ENCODE assay signal across 17 cellular contexts in the genomic region with DNA sequence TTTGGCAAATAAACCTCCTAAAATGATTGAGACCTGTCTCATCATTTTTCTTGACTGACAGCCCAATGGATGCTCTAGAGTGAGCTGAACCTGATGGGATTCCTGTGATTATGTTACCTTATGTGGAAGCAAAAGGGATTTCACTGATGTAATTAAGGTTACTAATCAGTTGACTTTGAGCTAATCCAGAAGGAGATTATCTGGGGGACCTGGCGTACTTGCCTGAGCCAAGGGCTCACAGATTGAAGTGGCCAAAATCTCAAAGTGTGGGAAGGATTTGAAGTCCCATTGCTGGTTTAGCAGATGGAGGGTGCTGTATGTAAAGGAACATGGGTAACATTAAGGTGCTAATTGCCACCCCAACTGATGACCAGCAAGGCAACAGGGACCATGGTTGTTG.
A peak's percentile ranks its signal among the peaks of the same experiment; 100 is the strongest.
DNase-seq lines count a peak whose midpoint lies in the region; ATAC-seq and TF ChIP-seq lines count a peak whose summit lies in the region.
"Had no signal": no experiment of that assay in that cellular context is flagged by ENCODE, and none has a peak within 500 bp of the region (broad histone marks: within the 10 kb centered on the region; RNA-seq: fewer than 3 reads in every experiment).

No MANE protein-coding gene starts in this region.

- H3K9me3 ChIP-seq in neural cell (ENCODE audit: low read length): no peaks in the 10 kb centered on the region
- H3K9me3 ChIP-seq: A549 had no signal

- no peaks in the 10 kb centered on the region for H3K36me3 ChIP-seq in neural cell (ENCODE audit: insufficient read depth, low read length)

- intact Hi-C loops in left colon (cut with DNase I, micrococcal nuclease): no loop called here

- ATAC-seq in left colon: no peak
- no peak for ATAC-seq in HG03565 (IDR thresholded peaks at IDR 0.05; ENCODE audit: unreplicated experiment)
- ATAC-seq: A549, GM23338 had no signal

- no peaks in the 10 kb centered on the region for H3K9me2 ChIP-seq in neural cell (ENCODE audit: insufficient read depth, low read length)

- H3F3A ChIP-seq in neural cell (ENCODE audit: insufficient read depth, low read length, poor library complexity, severe bottlenecking): no peaks in the 10 kb centered on the region

- no peaks in the 10 kb centered on the region for H3K27me3 ChIP-seq in neural cell (ENCODE audit: insufficient read depth, low read depth, low read length)

- no peak overlapping the region for H3K27ac ChIP-seq in neural cell (ENCODE audit: low read length)
- H3K27ac ChIP-seq: 22Rv1, A549, C4-2B had no signal

- TF ChIP-seq RAD21 in neural cell (conservative IDR thresholded peaks at IDR 0.05): no peak

- H3K9ac ChIP-seq in neural cell (ENCODE audit: low read length): no peak overlapping the region

- peak; percentile 41 for TF ChIP-seq EP300 in neural cell (conservative IDR thresholded peaks at IDR 0.05; ENCODE audit: poor library complexity, severe bottlenecking)

- no peak overlapping the region for H3K4me2 ChIP-seq in neural cell (ENCODE audit: low read length)
- H3K4me2 ChIP-seq: A549, GM23338 had no signal

- no peaks in the 10 kb centered on the region for H3K79me2 ChIP-seq in neural cell (replicated peaks; ENCODE audit: insufficient read depth, low read length)

- TF ChIP-seq CTCF in neural cell (IDR thresholded peaks at IDR 0.05; ENCODE audit: poor library complexity, severe bottlenecking): no peak

- no peak overlapping the region for H3K4me3 ChIP-seq in neural cell (ENCODE audit: low read length)
- H3K4me3 ChIP-seq: A549, GM23338 had no signal

- peak; percentile 19 for DNase-seq in activated CD8-positive, alpha-beta memory T cell treated with anti-CD3 and anti-CD28 coated beads for 24 hours
- no peak for DNase-seq in activated CD8-positive, alpha-beta memory T cell treated with anti-CD3 and anti-CD28 coated beads, Interleukin-2, amount 50 U/mL, for 4 hours
- DNase-seq in NCI-H82 (lab: John Stamatoyannopoulos, UW): peak; percentile 88
- DNase-seq in SK-N-DZ (ENCODE audit: low spot score): peak; percentile 38
- DNase-seq in left colon: no peak
- DNase-seq: AML-193; CD4-positive, alpha-beta T cell; DMS153; DMS79; GDM1; HCEC 1CT had no signal

- H4K20me1 ChIP-seq in neural cell (ENCODE audit: insufficient read depth): no peaks in the 10 kb centered on the region

- H2AFZ ChIP-seq in neural cell (ENCODE audit: low read depth, low read length): no peak overlapping the region
- H2AFZ ChIP-seq: GM23338 had no signal

TF ChIP-seq in neural cell, 6 proteins besides CTCF, POLR2A, EP300 and RAD21:
- TF ChIP-seq TAF1 (IDR thresholded peaks at IDR 0.05; ENCODE audit: low read depth) (no peak), SMC3 (conservative IDR thresholded peaks at IDR 0.05; ENCODE audit: poor library complexity) (no peak), POLR2AphosphoS5 (IDR thresholded peaks at IDR 0.05) (no peak), EZH2 (IDR thresholded peaks at IDR 0.05; ENCODE audit: borderline replicate concordance, insufficient read depth, low read length, poor library complexity, severe bottlenecking) (no peak)
- TF ChIP-seq, protein P1, sequence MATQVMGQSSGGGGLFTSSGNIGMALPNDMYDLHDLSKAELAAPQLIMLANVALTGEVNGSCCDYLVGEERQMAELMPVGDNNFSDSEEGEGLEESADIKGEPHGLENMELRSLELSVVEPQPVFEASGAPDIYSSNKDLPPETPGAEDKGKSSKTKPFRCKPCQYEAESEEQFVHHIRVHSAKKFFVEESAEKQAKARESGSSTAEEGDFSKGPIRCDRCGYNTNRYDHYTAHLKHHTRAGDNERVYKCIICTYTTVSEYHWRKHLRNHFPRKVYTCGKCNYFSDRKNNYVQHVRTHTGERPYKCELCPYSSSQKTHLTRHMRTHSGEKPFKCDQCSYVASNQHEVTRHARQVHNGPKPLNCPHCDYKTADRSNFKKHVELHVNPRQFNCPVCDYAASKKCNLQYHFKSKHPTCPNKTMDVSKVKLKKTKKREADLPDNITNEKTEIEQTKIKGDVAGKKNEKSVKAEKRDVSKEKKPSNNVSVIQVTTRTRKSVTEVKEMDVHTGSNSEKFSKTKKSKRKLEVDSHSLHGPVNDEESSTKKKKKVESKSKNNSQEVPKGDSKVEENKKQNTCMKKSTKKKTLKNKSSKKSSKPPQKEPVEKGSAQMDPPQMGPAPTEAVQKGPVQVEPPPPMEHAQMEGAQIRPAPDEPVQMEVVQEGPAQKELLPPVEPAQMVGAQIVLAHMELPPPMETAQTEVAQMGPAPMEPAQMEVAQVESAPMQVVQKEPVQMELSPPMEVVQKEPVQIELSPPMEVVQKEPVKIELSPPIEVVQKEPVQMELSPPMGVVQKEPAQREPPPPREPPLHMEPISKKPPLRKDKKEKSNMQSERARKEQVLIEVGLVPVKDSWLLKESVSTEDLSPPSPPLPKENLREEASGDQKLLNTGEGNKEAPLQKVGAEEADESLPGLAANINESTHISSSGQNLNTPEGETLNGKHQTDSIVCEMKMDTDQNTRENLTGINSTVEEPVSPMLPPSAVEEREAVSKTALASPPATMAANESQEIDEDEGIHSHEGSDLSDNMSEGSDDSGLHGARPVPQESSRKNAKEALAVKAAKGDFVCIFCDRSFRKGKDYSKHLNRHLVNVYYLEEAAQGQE (IDR thresholded peaks at IDR 0.05; ENCODE audit: borderline replicate concordance): no peak

Comparison
In these comparisons a context has a peak if more than half of its experiments do, and no peak if none do; other contexts are left out.
1. DNase-seq: peak in activated CD8-positive, alpha-beta memory T cell treated with anti-CD3 and anti-CD28 coated beads for 24 hours (single experiment), NCI-H82 (single experiment) and SK-N-DZ (single experiment); none in activated CD8-positive, alpha-beta memory T cell treated with anti-CD3 and anti-CD28 coated beads, Interleukin-2, amount 50 U/mL, for 4 hours (single experiment) and left colon (0 of 2).